In the genomic region with DNA sequence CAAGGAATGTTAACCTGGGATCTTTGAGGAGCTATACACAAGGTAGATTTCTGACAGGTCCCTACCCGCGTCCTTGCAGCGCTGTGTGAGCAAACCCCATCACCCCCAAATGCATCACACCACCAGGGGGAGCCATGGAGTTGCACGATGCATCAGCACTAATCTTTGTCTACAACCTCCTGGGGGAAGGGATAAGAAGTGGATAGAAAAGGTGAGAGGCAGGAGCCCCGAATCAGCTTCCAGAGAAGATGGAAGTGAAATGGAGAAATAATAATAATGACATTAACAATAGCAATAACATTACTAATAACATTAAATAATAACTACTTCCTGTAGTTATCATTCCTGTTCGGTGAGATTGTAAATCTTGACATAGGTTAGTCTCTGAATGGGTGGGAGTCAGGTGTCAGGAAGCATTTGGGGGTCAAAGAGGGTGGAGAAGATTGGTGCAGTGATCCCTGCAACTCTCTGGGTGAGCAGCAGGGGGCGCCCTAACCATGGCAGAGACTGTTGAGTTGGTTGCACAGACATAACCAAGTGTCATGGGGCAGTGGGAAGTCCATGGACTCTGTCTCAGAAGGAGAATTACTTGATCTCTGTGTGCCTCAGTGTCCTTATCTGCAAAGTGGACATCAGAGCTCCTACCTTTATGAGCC, we compare ENCODE assay signal across 8 cellular contexts. TPM values are rescaled to one million over a fixed set of nuclear protein-coding genes. Genes with fewer than 3 reads are reported as not detected.
A peak's percentile ranks its signal among the peaks of the same experiment; 100 is the strongest.
DNase-seq lines count a peak whose midpoint lies in the region; ATAC-seq, FAIRE-seq and TF ChIP-seq lines count a peak whose summit lies in the region.

No MANE protein-coding gene starts in this region.

- H3K4me1 ChIP-seq in liver (ENCODE audit: control insufficient read depth in 4 of 4, insufficient read depth in 4 of 4, low read length in 3 of 4) (no peaks in the 10 kb centered on the region), sigmoid colon (no peaks in the 10 kb centered on the region)

- TF ChIP-seq POLR2A in sigmoid colon (IDR thresholded peaks at IDR 0.05) = no peak

- TF ChIP-seq CTCF in LNCAP (IDR thresholded peaks at IDR 0.05) (peak; percentile 99), WI38 (IDR thresholded peaks at IDR 0.05; ENCODE audit: low read depth, low read length) (peak; percentile 53), bronchial epithelial cell (IDR thresholded peaks at IDR 0.05; ENCODE audit: insufficient read depth, low read length, severe bottlenecking) (peak; percentile 65), liver (IDR thresholded peaks at IDR 0.05; ENCODE audit: low read depth, low read length, missing input control) (peak; percentile 48), sigmoid colon (IDR thresholded peaks at IDR 0.05) (peak in 2 of 4 experiments; percentile 13 to 24)

- H3K27ac ChIP-seq in liver (ENCODE audit: low read depth in 1 of 2, low read length in 2 of 2) (no peak overlapping the region), sigmoid colon (no peak overlapping the region)

- no peak for ATAC-seq in HG02973 (IDR thresholded peaks at IDR 0.05; ENCODE audit: unreplicated experiment)

- no peak overlapping the region for H3K9ac ChIP-seq in liver (ENCODE audit: low read depth in 1 of 2, low read length in 2 of 2)

- FAIRE-seq in bronchial epithelial cell (lab: Jason Lieb, UNC) = peak; percentile 50

- no peak overlapping the region for H3K4me3 ChIP-seq in WI38 (ENCODE audit: low read depth, low read length)
- no peak overlapping the region for H3K4me3 ChIP-seq in bronchial epithelial cell (ENCODE audit: low read depth, low read length)
- no peak overlapping the region for H3K4me3 ChIP-seq in liver (ENCODE audit: low read depth in 1 of 3, low read length in 3 of 3)
- no peak overlapping the region for H3K4me3 ChIP-seq in sigmoid colon

- TF ChIP-seq RAD21 in liver (IDR thresholded peaks at IDR 0.05) = peak; percentile 61 to 68

- no peak for TF ChIP-seq EP300 in sigmoid colon (IDR thresholded peaks at IDR 0.05)

- H3K9me3 ChIP-seq in liver (ENCODE audit: control insufficient read depth in 4 of 4, low read length in 3 of 4) (no peaks in the 10 kb centered on the region), sigmoid colon (no peaks in the 10 kb centered on the region)

- DNase-seq in ELR (ENCODE audit: low read depth) = peak; percentile 51
- DNase-seq in bronchial epithelial cell (ENCODE audit: low read depth) = peak; percentile 33
- DNase-seq in stimulated activated CD8-positive, alpha-beta memory T cell treated with anti-CD3 and anti-CD28 coated beads, Interleukin-4, amount 100 ng/mL, for 1 hour (ENCODE audit: low read depth in 2 of 2, low spot score in 1 of 2) = peak; percentile 54 to 65
- DNase-seq in sigmoid colon = no peak

- intact Hi-C loops in sigmoid colon (cut with DNase I) = no loop called here

- H3K27me3 ChIP-seq in bronchial epithelial cell (ENCODE audit: control insufficient read depth, insufficient read depth, low read length) = no peaks in the 10 kb centered on the region
- H3K27me3 ChIP-seq in liver (ENCODE audit: control insufficient read depth in 4 of 4, insufficient read depth in 4 of 4, low read length in 3 of 4) = no peaks in the 10 kb centered on the region
- H3K27me3 ChIP-seq in sigmoid colon = peaks cover 0 to 5% (median 0%) of the 10 kb centered on the region in 3 donors

- WGBS in liver = 36% methylated on average over 7 of the region's 7 CpGs
- WGBS in sigmoid colon, 2 donors = 31 to 36% methylated on average over 7 of the region's 7 CpGs

- H3K36me3 ChIP-seq in bronchial epithelial cell (ENCODE audit: control insufficient read depth, insufficient read depth, low read length) = no peaks in the 10 kb centered on the region
- no peaks in the 10 kb centered on the region for H3K36me3 ChIP-seq in liver (ENCODE audit: control insufficient read depth in 4 of 4, insufficient read depth in 3 of 4, low read depth in 1 of 4, low read length in 3 of 4)
- H3K36me3 ChIP-seq in sigmoid colon = no peaks in the 10 kb centered on the region

TF ChIP-seq in liver, 16 proteins besides CTCF, POLR2A, EP300 and RAD21:
- no peak for TF ChIP-seq TAF1 (conservative IDR thresholded peaks at IDR 0.05)
- TF ChIP-seq, protein P1, sequence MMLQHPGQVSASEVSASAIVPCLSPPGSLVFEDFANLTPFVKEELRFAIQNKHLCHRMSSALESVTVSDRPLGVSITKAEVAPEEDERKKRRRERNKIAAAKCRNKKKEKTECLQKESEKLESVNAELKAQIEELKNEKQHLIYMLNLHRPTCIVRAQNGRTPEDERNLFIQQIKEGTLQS (IDR thresholded peaks at IDR 0.05) = no peak

RNA-seq across cellular contexts. Expression of a gene that starts 16.5 kb away (rescaled TPM):
- total RNA-seq in bronchial epithelial cell (not detected in 2 replicates), liver (1 to 10 TPM; 3.2 to 4.7 TPM), sigmoid colon (1 to 10 TPM; 1.1 to 3.0 (median 1.9) TPM)
- polyA plus RNA-seq in liver (1 to 10 TPM; 2.7 to 4.8 TPM), sigmoid colon (1 to 10 TPM; 1.8 to 8.3 (median 3.1) TPM)

RNA-seq across cellular contexts. Expression of a gene that starts 33.9 kb away (rescaled TPM):
- total RNA-seq in bronchial epithelial cell (not detected in 2 replicates), liver (1 to 10 TPM; 4.8 to 5.4 TPM), sigmoid colon (1 to 10 TPM; 2.5 to 9.5 (median 7.0) TPM)
- polyA plus RNA-seq in liver (1 to 10 TPM; 3.0 to 4.1 TPM), sigmoid colon (1 to 10 TPM; 2.4 to 8.8 (median 2.9) TPM)

RNA-seq across cellular contexts. Expression of a gene that starts 50.4 kb away (rescaled TPM):
- total RNA-seq in bronchial epithelial cell (7.3 and 7.6 TPM in 2 replicates), liver (1 to 10 TPM; 3.4 to 3.7 TPM), sigmoid colon (1 to 10 TPM; 5.7 to 9.0 (median 7.3) TPM)
- polyA plus RNA-seq in liver (1 to 10 TPM in 1 of 2 donors, under 1 TPM in 1; 0.19 to 1.6 TPM), sigmoid colon (1 to 10 TPM in 1 of 3 donors, under 1 TPM in 2; 0.60 to 2.4 (median 0.92) TPM)
